ENCODE assay signal across 19 cellular contexts in genomic region chr2:154713605-154714004, GRCh38. TPM values are rescaled to one million over a fixed set of nuclear protein-coding genes. Genes with fewer than 3 reads are reported as not detected.
DNase-seq lines count a peak whose midpoint lies in the region; ATAC-seq, FAIRE-seq and TF ChIP-seq lines count a peak whose summit lies in the region.
"Had no signal": no experiment of that assay in that cellular context is flagged by ENCODE, and none has a peak within 500 bp of the region (broad histone marks: within the 10 kb centered on the region; RNA-seq: fewer than 3 reads in every experiment).

No MANE protein-coding gene starts in this region.

- no peak overlapping the region for H3K4me3 ChIP-seq in HUES48 (ENCODE audit: low read depth, low read length)
- no peak overlapping the region for H3K4me3 ChIP-seq in pancreas
- no peak overlapping the region for H3K4me3 ChIP-seq in WERI-Rb-1 (ENCODE audit: low read depth, low read length)
- H3K4me3 ChIP-seq in esophagus squamous epithelium = no peak overlapping the region

- H3K36me3 ChIP-seq in HUES48 (ENCODE audit: control insufficient read depth, insufficient read depth, low read length) (no peaks in the 10 kb centered on the region), pancreas (no peaks in the 10 kb centered on the region), WERI-Rb-1 (no peaks in the 10 kb centered on the region), esophagus squamous epithelium (no peaks in the 10 kb centered on the region)
- H3K36me3 ChIP-seq: BE2C had no signal

- TF ChIP-seq CTCF in pancreas (IDR thresholded peaks at IDR 0.05) = no peak
- TF ChIP-seq CTCF in WERI-Rb-1 (IDR thresholded peaks at IDR 0.05; ENCODE audit: low read depth, low read length) = no peak
- TF ChIP-seq CTCF in esophagus squamous epithelium (IDR thresholded peaks at IDR 0.05) = no peak
- no peak for TF ChIP-seq CTCF in foreskin keratinocyte (conservative IDR thresholded peaks at IDR 0.05)

- H3K27ac ChIP-seq in HUES48 (ENCODE audit: low read depth, low read length) = peak overlapping the region; percentile 52
- H3K27ac ChIP-seq in pancreas = no peak overlapping the region
- H3K27ac ChIP-seq in WERI-Rb-1 = no peak overlapping the region
- no peak overlapping the region for H3K27ac ChIP-seq in esophagus squamous epithelium
- H3K27ac ChIP-seq in foreskin keratinocyte = no peak overlapping the region

- DNase-seq in NCI-H446 (lab: John Stamatoyannopoulos, UW) (peak; percentile 59 to 83), cerebellum (ENCODE audit: low spot score) (peak; percentile 66), pancreas (no peak), WERI-Rb-1 (no peak), esophagus squamous epithelium (lab: John Stamatoyannopoulos, UW) (no peak), foreskin keratinocyte (no peak)
- DNase-seq: BE2C; CD4-positive, alpha-beta T cell; NCI-H1048; NCI-H1436 treated with DMSO at 0.1 percent for 48 hours; NCI-H2107; SW 1271 had no signal

- intact Hi-C loops in pancreas (cut with DNase I) = no loop called here
- intact Hi-C loops in esophagus squamous epithelium (cut with DNase I) = no loop called here

- H3K27me3 ChIP-seq in HUES48 (ENCODE audit: control insufficient read depth, insufficient read depth, low read length) = no peaks in the 10 kb centered on the region
- no peaks in the 10 kb centered on the region for H3K27me3 ChIP-seq in pancreas
- no peaks in the 10 kb centered on the region for H3K27me3 ChIP-seq in WERI-Rb-1 (ENCODE audit: insufficient read depth, low read depth, severe bottlenecking)
- no peaks in the 10 kb centered on the region for H3K27me3 ChIP-seq in esophagus squamous epithelium
- no peaks in the 10 kb centered on the region for H3K27me3 ChIP-seq in foreskin keratinocyte
- H3K27me3 ChIP-seq: BE2C had no signal

- H3K4me1 ChIP-seq in HUES48 (ENCODE audit: control insufficient read depth, insufficient read depth, low read length) = peaks cover 9% of the 10 kb centered on the region
- no peaks in the 10 kb centered on the region for H3K4me1 ChIP-seq in pancreas
- no peaks in the 10 kb centered on the region for H3K4me1 ChIP-seq in esophagus squamous epithelium
- H3K4me1 ChIP-seq in foreskin keratinocyte = no peaks in the 10 kb centered on the region
- H3K4me1 ChIP-seq: BE2C had no signal

- H3K9me3 ChIP-seq in HUES48 (ENCODE audit: control insufficient read depth, insufficient read depth, low read length) (no peaks in the 10 kb centered on the region), pancreas (no peaks in the 10 kb centered on the region), WERI-Rb-1 (ENCODE audit: severe bottlenecking) (no peaks in the 10 kb centered on the region), esophagus squamous epithelium (no peaks in the 10 kb centered on the region)
- H3K9me3 ChIP-seq: BE2C had no signal

- TF ChIP-seq POLR2A in esophagus squamous epithelium (IDR thresholded peaks at IDR 0.05) = no peak

- H3K9ac ChIP-seq in HUES48 (ENCODE audit: low read depth, low read length) = no peak overlapping the region

- FAIRE-seq in pancreas (lab: Jason Lieb, UNC) = no peak

- ATAC-seq in pancreas (no peak), foreskin keratinocyte (no peak)
- ATAC-seq: HCT116, Panc1 had no signal

RNA-seq across cellular contexts. Expression of gene KCNJ3, which starts 15.1 kb away (rescaled TPM):
- total RNA-seq in cerebellum = 16.2 TPM
- total RNA-seq in pancreas = 1 to 10 TPM in 2 of 6 donors, under 1 TPM in 4; 0.66 to 1.4 (median 0.90) TPM
- 1 to 10 TPM in 1 of 2 donors, under 1 TPM in 1; 0.76 to 3.1 TPM for polyA plus RNA-seq in pancreas
- not detected for total RNA-seq in esophagus squamous epithelium
- not detected in 2 replicates for total RNA-seq in foreskin keratinocyte
- polyA plus RNA-seq in foreskin keratinocyte = not detected in 2 replicates
- total RNA-seq: CD4-positive, alpha-beta T cell; MCF 10A; NCI-H460; SK-MEL-5 had no signal
- polyA plus RNA-seq: AG04450 had no signal

Comparison
In these comparisons a context has a peak if more than half of its experiments do, and no peak if none do; other contexts are left out.
1. DNase-seq: peak in NCI-H446 (2 of 2) and cerebellum (single experiment); none in pancreas (0 of 6), WERI-Rb-1 (single experiment), esophagus squamous epithelium (single experiment) and foreskin keratinocyte (0 of 2).